ENCODE assay signal across 15 cellular contexts in the genomic region with DNA sequence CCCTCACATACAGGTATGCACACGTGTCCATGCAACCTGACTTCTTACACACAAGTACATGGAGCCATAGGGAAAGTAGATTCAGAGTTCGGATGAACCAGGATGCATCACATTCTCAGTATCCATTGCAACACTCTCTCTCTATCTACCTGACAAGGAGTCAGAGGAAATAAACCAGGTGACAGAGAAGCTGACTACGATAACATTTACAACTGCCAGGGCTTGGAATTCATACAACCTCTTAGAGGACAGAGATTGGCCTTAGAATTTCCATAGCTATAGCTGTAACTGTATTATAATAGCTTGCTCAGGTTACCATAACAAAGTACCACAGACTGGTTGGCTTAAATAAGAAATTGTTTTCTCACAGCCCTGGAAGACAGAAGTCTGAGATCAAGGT.
DNase-seq lines count a peak whose midpoint lies in the region; ATAC-seq and TF ChIP-seq lines count a peak whose summit lies in the region.
"Had no signal": no experiment of that assay in that cellular context is flagged by ENCODE, and none has a peak within 500 bp of the region (broad histone marks: within the 10 kb centered on the region; RNA-seq: fewer than 3 reads in every experiment).

No MANE protein-coding gene starts in this region.

- H3K36me3 ChIP-seq in neural progenitor cell: no peaks in the 10 kb centered on the region

- no peaks in the 10 kb centered on the region for H3K9me3 ChIP-seq in right cardiac atrium (ENCODE audit: control insufficient read depth, low read length)
- H3K9me3 ChIP-seq in neural progenitor cell (ENCODE audit: low read depth): no peaks in the 10 kb centered on the region

- H3F3A ChIP-seq in neural progenitor cell (ENCODE audit: low read depth): peaks cover 15% of the 10 kb centered on the region

- H3K4me3 Mint-ChIP-seq in neural progenitor cell (no peak overlapping the region), T-cell (no peak overlapping the region)
- H3K4me3 Mint-ChIP-seq: CD14-positive monocyte; CD8-positive, alpha-beta T cell; H9 had no signal

- H3K27ac ChIP-seq in right cardiac atrium (ENCODE audit: low read length): no peak overlapping the region
- H3K27ac ChIP-seq in neural progenitor cell: no peak overlapping the region
- H3K27ac ChIP-seq: 22Rv1 had no signal

- WGBS in right cardiac atrium: 82% methylated on average over 3 of the region's 3 CpGs

- ATAC-seq in left ventricle myocardium superior (peak; percentile 81), right cardiac atrium (no peak), T-cell (replicated peaks in 1 of 4) (no peak)
- ATAC-seq: CD8-positive, alpha-beta T cell had no signal

- H3K27me3 Mint-ChIP-seq in neural progenitor cell (ENCODE audit: insufficient read depth, low read depth) (no peaks in the 10 kb centered on the region), T-cell (peaks cover 4 to 14% of the 10 kb centered on the region in 2 donors)

- no peaks in the 10 kb centered on the region for H3K36me3 Mint-ChIP-seq in neural progenitor cell
- H3K36me3 Mint-ChIP-seq in T-cell: no peaks in the 10 kb centered on the region
- H3K36me3 Mint-ChIP-seq: CD14-positive monocyte; CD8-positive, alpha-beta T cell had no signal

- H3K9me3 Mint-ChIP-seq in neural progenitor cell: no peaks in the 10 kb centered on the region
- H3K9me3 Mint-ChIP-seq in T-cell: no peaks in the 10 kb centered on the region
- H3K9me3 Mint-ChIP-seq: CD14-positive monocyte; CD8-positive, alpha-beta T cell had no signal

- POLR2A ChIA-PET in T-cell (lab: Charles Lee): no interaction called here

- no peaks in the 10 kb centered on the region for H4K20me1 ChIP-seq in neural progenitor cell (ENCODE audit: low read depth)

- H3K79me2 ChIP-seq in neural progenitor cell (ENCODE audit: low read depth): no peaks in the 10 kb centered on the region

- H3K4me3 ChIP-seq in right cardiac atrium (ENCODE audit: low read length): no peak overlapping the region
- no peak overlapping the region for H3K4me3 ChIP-seq in neural progenitor cell

- TF ChIP-seq CTCF in neural progenitor cell (IDR thresholded peaks at IDR 0.05): no peak

- H3K4me1 Mint-ChIP-seq in neural progenitor cell (peaks cover 10% of the 10 kb centered on the region), T-cell (no peaks in the 10 kb centered on the region)
- H3K4me1 Mint-ChIP-seq: CD14-positive monocyte had no signal

- no peak overlapping the region for H3K4me2 ChIP-seq in neural progenitor cell

- peak; percentile 52 for DNase-seq in NCI-H82 treated with DMSO at 0.1 percent for 48 hours (lab: John Stamatoyannopoulos, UW; ENCODE audit: unreplicated experiment)
- DNase-seq in NCI-H82 (lab: John Stamatoyannopoulos, UW): no peak
- DNase-seq in left ventricle myocardium superior: no peak
- no peak for DNase-seq in right cardiac atrium
- DNase-seq in neural progenitor cell (ENCODE audit: low spot score): no peak
- no peak for DNase-seq in T-cell
- no peak for DNase-seq in SK-N-DZ (ENCODE audit: low spot score)
- DNase-seq: CD8-positive, alpha-beta T cell; COR-L47; DMS153; DMS79 treated with DMSO at 0.1 percent for 48 hours; EL; H9 had no signal

- H3K4me1 ChIP-seq in right cardiac atrium (ENCODE audit: control insufficient read depth, insufficient read depth, low read length) (peaks cover 2% of the 10 kb centered on the region), neural progenitor cell (peaks cover 37% of the 10 kb centered on the region)

- intact Hi-C loops in left ventricle myocardium superior (cut with micrococcal nuclease) (no loop called here), right cardiac atrium (cut with DNase I) (loop anchor here in 1 of 4 donors (5.0 kb wide), 1 partner anchor 118 kb away; a partner anchor contains a TSS)

- CTCF ChIA-PET in T-cell (lab: Charles Lee): no interaction called here

- H3K27ac Mint-ChIP-seq in neural progenitor cell: no peak overlapping the region
- H3K27ac Mint-ChIP-seq in T-cell: no peak overlapping the region
- H3K27ac Mint-ChIP-seq: CD14-positive monocyte; CD8-positive, alpha-beta T cell had no signal

- H3K9ac ChIP-seq in neural progenitor cell: no peak overlapping the region

- H2AFZ ChIP-seq in neural progenitor cell (replicated peaks): peak overlapping the region; percentile 54

- H3K27me3 ChIP-seq in right cardiac atrium (ENCODE audit: control insufficient read depth, insufficient read depth): no peaks in the 10 kb centered on the region
- H3K27me3 ChIP-seq in neural progenitor cell: no peaks in the 10 kb centered on the region
